Comparison of ENCODE assay signal across 22 cellular contexts in genomic region chrX:21590012-21590776, GRCh38.
DNase-seq lines count a peak whose midpoint lies in the region; ATAC-seq and TF ChIP-seq lines count a peak whose summit lies in the region.
"Had no signal": no experiment of that assay in that cellular context is flagged by ENCODE, and none has a peak within 500 bp of the region (broad histone marks: within the 10 kb centered on the region; RNA-seq: fewer than 3 reads in every experiment).

No MANE protein-coding gene starts in this region.

- ATAC-seq in CD4-positive, CD25-positive, alpha-beta regulatory T cell (ENCODE audit: low read depth in 2 of 2) = peak; percentile 37 to 56
- ATAC-seq in body of pancreas = no peak

- no peak overlapping the region for H2AFZ ChIP-seq in MM.1S (ENCODE audit: low read length)

- no peaks in the 10 kb centered on the region for H3K36me3 ChIP-seq in CD4-positive, CD25-positive, alpha-beta regulatory T cell (ENCODE audit: control insufficient read depth, insufficient read depth, low read length)
- H3K36me3 ChIP-seq in MM.1S (replicated peaks; ENCODE audit: insufficient read depth, low read length) (no peaks in the 10 kb centered on the region), body of pancreas (replicated peaks in 1 of 2; ENCODE audit: insufficient read depth in 1 of 2, low read depth in 2 of 2) (no peaks in the 10 kb centered on the region)
- H3K36me3 ChIP-seq: BLaER1 had no signal

- H3K4me2 ChIP-seq in MM.1S (ENCODE audit: low read depth, low read length) = no peak overlapping the region
- H3K4me2 ChIP-seq: BLaER1 had no signal

- no peaks in the 10 kb centered on the region for H4K20me1 ChIP-seq in MM.1S (ENCODE audit: insufficient read depth, low read length)
- H4K20me1 ChIP-seq: BLaER1 had no signal

- H3K4me1 Mint-ChIP-seq in activated CD4-positive, alpha-beta T cell treated with anti-CD3 and anti-CD28 coated beads, Interleukin-2, amount 10 ng/mL, durations not matched to agents 7 days and 5 days = peaks cover 13% of the 10 kb centered on the region
- H3K4me1 Mint-ChIP-seq in activated CD4-positive, alpha-beta T cell treated with anti-CD3 and anti-CD28 coated beads, Interleukin-2, amount 10 ng/mL, durations not matched to agents 24 days and 14 days = peaks cover 4% of the 10 kb centered on the region
- peaks cover 6 to 23% (median 9%) of the 10 kb centered on the region in 4 donors for H3K4me1 Mint-ChIP-seq in CD4-positive, CD25-positive, alpha-beta regulatory T cell
- no peaks in the 10 kb centered on the region for H3K4me1 Mint-ChIP-seq in progenitor cell of endocrine pancreas (ENCODE audit: low read depth)
- H3K4me1 Mint-ChIP-seq: IgD-negative memory B cell had no signal

- CTCF ChIA-PET in activated CD4-positive, alpha-beta T cell treated with anti-CD3 and anti-CD28 coated beads, Interleukin-2, amount 10 ng/mL, durations not matched to agents 7 days and 5 days (lab: Charles Lee) = no interaction called here

- H3K9ac ChIP-seq in MM.1S (ENCODE audit: low read length) = no peak overlapping the region
- H3K9ac ChIP-seq: BLaER1 had no signal

- intact Hi-C loops in activated CD4-positive, alpha-beta T cell treated with anti-CD3 and anti-CD28 coated beads, Interleukin-2, amount 10 ng/mL, durations not matched to agents 24 days and 14 days (cut with micrococcal nuclease) = no loop called here
- intact Hi-C loops in body of pancreas (cut with DNase I) = no loop called here

- peak overlapping the region; percentile 21 for H3K27ac Mint-ChIP-seq in activated CD4-positive, alpha-beta T cell treated with anti-CD3 and anti-CD28 coated beads, Interleukin-2, amount 10 ng/mL, durations not matched to agents 7 days and 5 days
- H3K27ac Mint-ChIP-seq in activated CD4-positive, alpha-beta T cell treated with anti-CD3 and anti-CD28 coated beads, Interleukin-2, amount 10 ng/mL, durations not matched to agents 24 days and 14 days = no peak overlapping the region
- peak overlapping the region; percentile 11 to 77 (median 72) for H3K27ac Mint-ChIP-seq in CD4-positive, CD25-positive, alpha-beta regulatory T cell
- no peak overlapping the region for H3K27ac Mint-ChIP-seq in progenitor cell of endocrine pancreas
- H3K27ac Mint-ChIP-seq: IgD-negative memory B cell had no signal

- TF ChIP-seq CTCF in MM.1S (IDR thresholded peaks at IDR 0.05; ENCODE audit: low read length) (no peak), progenitor cell of endocrine pancreas (IDR thresholded peaks at IDR 0.05; ENCODE audit: unreplicated experiment) (no peak), body of pancreas (IDR thresholded peaks at IDR 0.05) (no peak)

- H3K79me2 ChIP-seq in MM.1S (ENCODE audit: low read length) = no peaks in the 10 kb centered on the region

- peaks cover 6% of the 10 kb centered on the region for H3K9me3 Mint-ChIP-seq in activated CD4-positive, alpha-beta T cell treated with anti-CD3 and anti-CD28 coated beads, Interleukin-2, amount 10 ng/mL, durations not matched to agents 7 days and 5 days
- peaks cover 5% of the 10 kb centered on the region for H3K9me3 Mint-ChIP-seq in activated CD4-positive, alpha-beta T cell treated with anti-CD3 and anti-CD28 coated beads, Interleukin-2, amount 10 ng/mL, durations not matched to agents 24 days and 14 days
- peaks cover 0 to 3% (median 0%) of the 10 kb centered on the region in 7 donors for H3K9me3 Mint-ChIP-seq in CD4-positive, CD25-positive, alpha-beta regulatory T cell
- peaks cover 10% of the 10 kb centered on the region for H3K9me3 Mint-ChIP-seq in progenitor cell of endocrine pancreas (ENCODE audit: low read depth)

- DNase-seq in activated CD4-positive, alpha-beta T cell treated with anti-CD3 and anti-CD28 coated beads, Interleukin-2, amount 10 ng/mL, durations not matched to agents 7 days and 5 days = peak; percentile 6
- no peak for DNase-seq in activated CD4-positive, alpha-beta T cell treated with anti-CD3 and anti-CD28 coated beads, Interleukin-2, amount 10 ng/mL, durations not matched to agents 24 days and 14 days
- peak in 2 of 3 donors; percentile 11 to 20 for DNase-seq in CD4-positive, CD25-positive, alpha-beta regulatory T cell
- peak; percentile 7 for DNase-seq in MM.1S
- peak; percentile 0 for DNase-seq in left kidney (ENCODE audit: low read depth, low spot score)
- DNase-seq in progenitor cell of endocrine pancreas (ENCODE audit: low spot score, unreplicated experiment) = no peak
- DNase-seq in NCI-H446 (lab: John Stamatoyannopoulos, UW) = no peak
- DNase-seq in body of pancreas = no peak
- DNase-seq: DMS 273 treated with DMSO at 0.1 percent for 48 hours; GF-D8; GOT3; Kasumi-1; NCI-H1105 treated with DMSO at 0.1 percent for 48 hours; NCI-H1694 treated with DMSO at 0.1 percent for 48 hours; NCI-H2107; NCI-H345; NCI-H526 treated with DMSO at 0.1 percent for 48 hours; NK-92 treated with Interleukin-12 subunit alpha and Interleukin-12 subunit beta, amount 100 ng/mL, for 24 hours had no signal

- 85 to 98% methylated on average over 4 of the region's 4 CpGs for WGBS in body of pancreas, 2 donors

- peaks cover 0 to 5% of the 10 kb centered on the region in 2 experiments for H3K9me3 ChIP-seq in CD4-positive, CD25-positive, alpha-beta regulatory T cell (ENCODE audit: control insufficient read depth in 2 of 2, low read length in 2 of 2)
- H3K9me3 ChIP-seq in MM.1S (replicated peaks; ENCODE audit: insufficient read depth, low read length) (no peaks in the 10 kb centered on the region), body of pancreas (peaks cover 0 to 5% (median 0%) of the 10 kb centered on the region in 3 donors)

- peaks cover 3% of the 10 kb centered on the region for H3K4me1 ChIP-seq in CD4-positive, CD25-positive, alpha-beta regulatory T cell (ENCODE audit: control insufficient read depth, insufficient read depth, low read length, poor library complexity, severe bottlenecking)
- H3K4me1 ChIP-seq in MM.1S (ENCODE audit: low read length) = no peaks in the 10 kb centered on the region
- no peaks in the 10 kb centered on the region for H3K4me1 ChIP-seq in body of pancreas
- H3K4me1 ChIP-seq: BLaER1 had no signal

- H3F3A ChIP-seq in MM.1S (ENCODE audit: insufficient read depth, low read length) = no peaks in the 10 kb centered on the region

- H3K36me3 Mint-ChIP-seq in activated CD4-positive, alpha-beta T cell treated with anti-CD3 and anti-CD28 coated beads, Interleukin-2, amount 10 ng/mL, durations not matched to agents 7 days and 5 days (ENCODE audit: low read depth) = peaks cover 8% of the 10 kb centered on the region
- H3K36me3 Mint-ChIP-seq in activated CD4-positive, alpha-beta T cell treated with anti-CD3 and anti-CD28 coated beads, Interleukin-2, amount 10 ng/mL, durations not matched to agents 24 days and 14 days (ENCODE audit: low read depth) = no peaks in the 10 kb centered on the region
- H3K36me3 Mint-ChIP-seq in CD4-positive, CD25-positive, alpha-beta regulatory T cell = peaks cover 9% of the 10 kb centered on the region
- H3K36me3 Mint-ChIP-seq in progenitor cell of endocrine pancreas (ENCODE audit: insufficient read depth) = peaks cover 18% of the 10 kb centered on the region
- H3K36me3 Mint-ChIP-seq: IgD-negative memory B cell had no signal

- no peaks in the 10 kb centered on the region for H3K27me3 ChIP-seq in CD4-positive, CD25-positive, alpha-beta regulatory T cell (ENCODE audit: control insufficient read depth, insufficient read depth, low read length)
- H3K27me3 ChIP-seq in MM.1S (replicated peaks; ENCODE audit: insufficient read depth, low read length) (no peaks in the 10 kb centered on the region), body of pancreas (no peaks in the 10 kb centered on the region)
- H3K27me3 ChIP-seq: BLaER1 had no signal

- no peaks in the 10 kb centered on the region for H3K9me2 ChIP-seq in MM.1S (replicated peaks; ENCODE audit: insufficient read depth, low read length)

- H3K4me3 Mint-ChIP-seq in activated CD4-positive, alpha-beta T cell treated with anti-CD3 and anti-CD28 coated beads, Interleukin-2, amount 10 ng/mL, durations not matched to agents 7 days and 5 days = no peak overlapping the region
- H3K4me3 Mint-ChIP-seq in activated CD4-positive, alpha-beta T cell treated with anti-CD3 and anti-CD28 coated beads, Interleukin-2, amount 10 ng/mL, durations not matched to agents 24 days and 14 days = no peak overlapping the region
- H3K4me3 Mint-ChIP-seq in CD4-positive, CD25-positive, alpha-beta regulatory T cell = peak overlapping the region in 1 of 4 donors; percentile 15
- no peak overlapping the region for H3K4me3 Mint-ChIP-seq in progenitor cell of endocrine pancreas (ENCODE audit: low read depth)
- H3K4me3 Mint-ChIP-seq: IgD-negative memory B cell had no signal

- no peak for TF ChIP-seq POLR2A in body of pancreas (IDR thresholded peaks at IDR 0.05)

- peak overlapping the region; percentile 34 for H3K4me3 ChIP-seq in CD4-positive, CD25-positive, alpha-beta regulatory T cell (ENCODE audit: low read depth, low read length)
- no peak overlapping the region for H3K4me3 ChIP-seq in MM.1S (ENCODE audit: low read length)
- H3K4me3 ChIP-seq in body of pancreas = no peak overlapping the region
- H3K4me3 ChIP-seq: BLaER1 had no signal

- POLR2A ChIA-PET in activated CD4-positive, alpha-beta T cell treated with anti-CD3 and anti-CD28 coated beads, Interleukin-2, amount 10 ng/mL, durations not matched to agents 7 days and 5 days (lab: Charles Lee) = no interaction called here

- H3K27ac ChIP-seq in CD4-positive, CD25-positive, alpha-beta regulatory T cell (ENCODE audit: insufficient read depth, low read length, poor library complexity, severe bottlenecking) = peak overlapping the region; percentile 8
- H3K27ac ChIP-seq in MM.1S (ENCODE audit: low read length) = no peak overlapping the region
- H3K27ac ChIP-seq in body of pancreas = no peak overlapping the region
- H3K27ac ChIP-seq: BLaER1, HL-60, RWPE1 had no signal

- H3K27me3 Mint-ChIP-seq in activated CD4-positive, alpha-beta T cell treated with anti-CD3 and anti-CD28 coated beads, Interleukin-2, amount 10 ng/mL, durations not matched to agents 7 days and 5 days = no peaks in the 10 kb centered on the region
- H3K27me3 Mint-ChIP-seq in activated CD4-positive, alpha-beta T cell treated with anti-CD3 and anti-CD28 coated beads, Interleukin-2, amount 10 ng/mL, durations not matched to agents 24 days and 14 days = no peaks in the 10 kb centered on the region
- H3K27me3 Mint-ChIP-seq in CD4-positive, CD25-positive, alpha-beta regulatory T cell = no peaks in the 10 kb centered on the region
- H3K27me3 Mint-ChIP-seq in progenitor cell of endocrine pancreas = no peaks in the 10 kb centered on the region
- H3K27me3 Mint-ChIP-seq: IgD-negative memory B cell had no signal

Comparison
In these comparisons a context has a peak if more than half of its experiments do, and no peak if none do; other contexts are left out.
1. DNase-seq: peak in activated CD4-positive, alpha-beta T cell treated with anti-CD3 and anti-CD28 coated beads, Interleukin-2, amount 10 ng/mL, durations not matched to agents 7 days and 5 days (single experiment), CD4-positive, CD25-positive, alpha-beta regulatory T cell (2 of 3), MM.1S (single experiment) and left kidney (single experiment); none in activated CD4-positive, alpha-beta T cell treated with anti-CD3 and anti-CD28 coated beads, Interleukin-2, amount 10 ng/mL, durations not matched to agents 24 days and 14 days (single experiment), progenitor cell of endocrine pancreas (single experiment), NCI-H446 (0 of 2) and body of pancreas (0 of 4).
2. H3K27ac Mint-ChIP-seq: peak in activated CD4-positive, alpha-beta T cell treated with anti-CD3 and anti-CD28 coated beads, Interleukin-2, amount 10 ng/mL, durations not matched to agents 7 days and 5 days (single experiment) and CD4-positive, CD25-positive, alpha-beta regulatory T cell (3 of 3); none in activated CD4-positive, alpha-beta T cell treated with anti-CD3 and anti-CD28 coated beads, Interleukin-2, amount 10 ng/mL, durations not matched to agents 24 days and 14 days (single experiment) and progenitor cell of endocrine pancreas (single experiment).